In the genomic region with DNA sequence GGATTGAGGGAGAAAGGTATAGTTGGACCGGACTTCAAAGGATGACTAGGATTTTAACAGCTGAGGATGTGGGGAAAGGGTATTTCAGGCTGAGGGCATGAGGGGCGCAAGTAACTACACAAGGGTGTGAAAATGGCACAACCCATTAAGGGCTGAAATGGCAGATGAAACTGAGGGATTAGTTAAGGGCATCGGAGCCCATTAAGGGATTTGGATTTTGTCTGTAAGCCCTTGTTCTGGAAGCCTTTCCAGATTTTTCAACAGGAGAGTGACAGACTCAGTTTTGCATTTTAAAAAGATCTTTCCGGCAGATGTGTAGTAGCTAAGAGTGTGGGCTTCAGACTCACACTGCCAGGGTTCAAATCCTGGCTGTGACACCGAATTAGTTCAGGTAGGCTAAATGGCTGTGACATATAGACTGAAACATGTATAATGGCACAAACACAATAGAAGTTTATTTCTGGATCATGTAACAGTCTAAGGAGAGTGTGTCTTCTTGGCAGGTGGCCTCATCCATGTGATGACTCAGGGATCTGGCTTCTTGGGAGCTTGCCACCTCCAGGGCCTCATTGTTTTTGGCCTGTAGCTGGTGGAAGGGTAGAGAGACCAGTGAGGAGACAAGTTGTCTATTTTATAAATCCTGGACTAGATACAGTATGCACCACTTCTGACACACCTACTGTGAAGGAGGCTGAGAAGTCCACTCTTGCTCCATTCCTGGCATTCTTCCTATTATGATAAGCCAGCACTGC, we compare ENCODE assay signal across 10 cellular contexts. TPM values are rescaled to one million over a fixed set of nuclear protein-coding genes. Genes with fewer than 3 reads are reported as not detected.
DNase-seq lines count a peak whose midpoint lies in the region; ATAC-seq and TF ChIP-seq lines count a peak whose summit lies in the region.
"Had no signal": no experiment of that assay in that cellular context is flagged by ENCODE, and none has a peak within 500 bp of the region (broad histone marks: within the 10 kb centered on the region; RNA-seq: fewer than 3 reads in every experiment).

No MANE protein-coding gene starts in this region.

- H3K4me1 ChIP-seq in SJSA1 (replicated peaks): peaks cover 32% of the 10 kb centered on the region
- H3K4me1 ChIP-seq in foreskin keratinocyte: peaks cover 6% of the 10 kb centered on the region

- no peak overlapping the region for H3K4me3 ChIP-seq in SJSA1
- H3K4me3 ChIP-seq: BLaER1 had no signal

- H3K27me3 ChIP-seq in SJSA1 (replicated peaks): no peaks in the 10 kb centered on the region
- H3K27me3 ChIP-seq in foreskin keratinocyte: peaks cover 8% of the 10 kb centered on the region
- H3K27me3 ChIP-seq: BLaER1 had no signal

- DNase-seq in Right ventricle myocardium inferior (ENCODE audit: missing footprints) (no peak), cardiac septum (ENCODE audit: low spot score) (no peak), SJSA1 (ENCODE audit: low read depth in 1 of 2, low spot score in 2 of 2) (peak; percentile 83 to 85), foreskin keratinocyte (peak; percentile 57 to 78), GM20000 (ENCODE audit: low spot score) (no peak)
- DNase-seq in stimulated activated CD4-positive, alpha-beta T cell treated with anti-CD3 and anti-CD28 coated beads, Interleukin-2, amount 100 ng/mL, for 48 hours: no peak
- no peak for DNase-seq in activated naive CD4-positive, alpha-beta T cell treated with Interleukin-2 at 50 U/mL for 16 hours

- no peaks in the 10 kb centered on the region for H3K36me3 ChIP-seq in SJSA1

- H3K27ac ChIP-seq in SJSA1 (no peak overlapping the region), foreskin keratinocyte (no peak overlapping the region)
- H3K27ac ChIP-seq: BLaER1, KMS-11 had no signal

- no peak for TF ChIP-seq CTCF in foreskin keratinocyte (conservative IDR thresholded peaks at IDR 0.05)
- TF ChIP-seq CTCF in GM20000 (IDR thresholded peaks at IDR 0.05; ENCODE audit: extremely low read depth, missing control alignments): no peak

- intact Hi-C loops in Right ventricle myocardium inferior (cut with DNase I) (no loop called here), cardiac septum (cut with DNase I) (no loop called here)

- no peaks in the 10 kb centered on the region; the same call in 1 of the 2 replicates for H3K9me3 ChIP-seq in SJSA1 (replicated peaks)
- H3K9me3 ChIP-seq: BLaER1 had no signal

- peak; percentile 32 for ATAC-seq in Right ventricle myocardium inferior
- peak; percentile 78 for ATAC-seq in foreskin keratinocyte
- ATAC-seq in HG03159 (IDR thresholded peaks at IDR 0.05; ENCODE audit: unreplicated experiment): no peak

RNA-seq across cellular contexts. Expression of a gene that starts 49.6 kb away (rescaled TPM):
- total RNA-seq in Right ventricle myocardium inferior (16.0 TPM), cardiac septum (7.9 TPM), foreskin keratinocyte (63.3 and 74.8 TPM in 2 replicates)
- 204 and 269 TPM in 2 replicates for total RNA-seq in SJSA1 (2014; rRNA removed; shearing (Covaris generic))
- polyA plus RNA-seq in foreskin keratinocyte: 72.2 and 93.7 TPM in 2 replicates

RNA-seq across cellular contexts. Expression of a gene that starts 56.4 kb away (rescaled TPM):
- 594 TPM for total RNA-seq in Right ventricle myocardium inferior
- 428 TPM for total RNA-seq in cardiac septum
- total RNA-seq in SJSA1 (2014; rRNA removed; shearing (Covaris generic)): 23.0 and 24.4 TPM in 2 replicates
- total RNA-seq in foreskin keratinocyte: 4.6 and 4.7 TPM in 2 replicates
- polyA plus RNA-seq in foreskin keratinocyte: 0.29 and 0.43 TPM in 2 replicates

Comparison
In these comparisons a context has a peak if more than half of its experiments do, and no peak if none do; other contexts are left out.
1. DNase-seq: peak in SJSA1 (2 of 2) and foreskin keratinocyte (2 of 2); none in Right ventricle myocardium inferior (single experiment), cardiac septum (single experiment), stimulated activated CD4-positive, alpha-beta T cell treated with anti-CD3 and anti-CD28 coated beads, Interleukin-2, amount 100 ng/mL, for 48 hours (0 of 2), GM20000 (single experiment) and activated naive CD4-positive, alpha-beta T cell treated with Interleukin-2 at 50 U/mL for 16 hours (single experiment).
2. RNA of a gene that starts 56.4 kb away (total RNA-seq): 594 TPM in Right ventricle myocardium inferior (single experiment) and 428 TPM in cardiac septum (single experiment); 23.0 to 24.4 TPM in SJSA1 and 4.6 to 4.7 TPM in foreskin keratinocyte; every median in the first group is over 10 times any median in the second.